27 cellular contexts compared by ENCODE assay signal in the genomic region with DNA sequence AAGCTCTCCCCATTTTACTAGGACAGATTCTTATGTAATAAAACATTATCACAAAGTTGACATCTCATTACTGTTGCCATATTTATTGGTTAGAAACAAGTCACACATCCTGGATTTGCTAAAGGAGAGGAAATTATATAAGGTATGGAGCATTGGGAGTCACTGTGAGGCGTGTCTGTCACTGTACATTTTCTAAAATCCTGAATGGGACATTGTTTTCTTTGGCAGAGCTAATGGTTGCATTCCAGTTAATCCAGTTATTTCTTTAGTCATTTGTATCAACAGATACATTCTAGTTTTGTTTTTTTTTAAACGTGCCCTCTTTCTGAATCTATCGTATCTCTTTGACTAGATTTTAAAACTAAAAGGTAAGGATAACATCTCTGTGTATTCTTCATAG.
DNase-seq lines count a peak whose midpoint lies in the region; TF ChIP-seq lines count a peak whose summit lies in the region.
"Had no signal": no experiment of that assay in that cellular context is flagged by ENCODE, and none has a peak within 500 bp of the region (broad histone marks: within the 10 kb centered on the region; RNA-seq: fewer than 3 reads in every experiment).

No MANE protein-coding gene starts in this region.

- no peaks in the 10 kb centered on the region for H3K9me3 ChIP-seq in mammary epithelial cell (replicated peaks; ENCODE audit: insufficient read depth, low read length)
- H3K9me3 ChIP-seq: BE2C, HAP-1, SJSA1 had no signal

- peaks cover 3% of the 10 kb centered on the region for H3K4me1 ChIP-seq in mammary epithelial cell (ENCODE audit: insufficient read depth, low read length)
- H3K4me1 ChIP-seq: HAP-1 had no signal

- no peaks in the 10 kb centered on the region for H3K27me3 ChIP-seq in mammary epithelial cell (ENCODE audit: insufficient read depth, low read length)
- H3K27me3 ChIP-seq: BE2C, SJSA1 had no signal

- POLR2A ChIA-PET in MCF 10A (lab: Yijun Ruan, JAX), result interaction anchor here (0.7 to 1.3 kb wide), 2 partner anchors 12 to 128 kb away, joined by 3 to 4 read pairs; no protein-coding TSS in a partner anchor
- POLR2A ChIA-PET in activated CD4-positive, alpha-beta T cell treated with anti-CD3 and anti-CD28 coated beads, Interleukin-2, amount 10 ng/mL, durations not matched to agents 7 days and 5 days (lab: Charles Lee), result no interaction called here

- H3K4me3 ChIP-seq in mammary epithelial cell (replicated peaks in 1 of 3; ENCODE audit: insufficient read depth in 1 of 3, low read depth in 2 of 3, low read length in 3 of 3), result no peak overlapping the region
- H3K4me3 ChIP-seq: HAP-1, SJSA1 had no signal

- H3K27ac Mint-ChIP-seq in MCF 10A (ENCODE audit: low read depth, unreplicated experiment) (no peak overlapping the region), type B pancreatic cell (peak overlapping the region; percentile 91)
- H3K27ac Mint-ChIP-seq in activated CD4-positive, alpha-beta T cell treated with anti-CD3 and anti-CD28 coated beads, Interleukin-2, amount 10 ng/mL, durations not matched to agents 7 days and 5 days, result no peak overlapping the region
- H3K27ac Mint-ChIP-seq: CD14-positive monocyte; CD8-positive, alpha-beta memory T cell; HFFc6 had no signal

- H3K36me3 ChIP-seq in mammary epithelial cell (ENCODE audit: insufficient read depth, low read length), result no peaks in the 10 kb centered on the region
- H3K36me3 ChIP-seq: BE2C, HAP-1, SJSA1 had no signal

- H3K27me3 Mint-ChIP-seq in MCF 10A (ENCODE audit: insufficient read depth, unreplicated experiment) (no peaks in the 10 kb centered on the region), type B pancreatic cell (peaks cover 5% of the 10 kb centered on the region)
- H3K27me3 Mint-ChIP-seq in activated CD4-positive, alpha-beta T cell treated with anti-CD3 and anti-CD28 coated beads, Interleukin-2, amount 10 ng/mL, durations not matched to agents 7 days and 5 days, result peaks cover 2% of the 10 kb centered on the region

- in situ Hi-C loops in mammary epithelial cell (cut with MboI; ENCODE audit: low sequenced_read_pairs in 2 of 2), result loop anchor here (25.0 kb wide), 3 partner anchors 207 to 357 kb away; no protein-coding TSS in a partner anchor

- no peak overlapping the region for H3K4me2 ChIP-seq in mammary epithelial cell (ENCODE audit: insufficient read depth, low read depth, low read length)

- 85% methylated on average over 3 of the region's 3 CpGs for WGBS in mammary epithelial cell (ENCODE audit: low coverage, missing lambda C conversion rate)

- H3K4me1 Mint-ChIP-seq in MCF 10A (ENCODE audit: insufficient read depth, unreplicated experiment) (peaks cover 25% of the 10 kb centered on the region), type B pancreatic cell (ENCODE audit: unreplicated experiment) (peaks cover 15% of the 10 kb centered on the region)
- no peaks in the 10 kb centered on the region for H3K4me1 Mint-ChIP-seq in activated CD4-positive, alpha-beta T cell treated with anti-CD3 and anti-CD28 coated beads, Interleukin-2, amount 10 ng/mL, durations not matched to agents 7 days and 5 days
- H3K4me1 Mint-ChIP-seq: CD8-positive, alpha-beta memory T cell had no signal

- H3K9ac ChIP-seq in mammary epithelial cell (ENCODE audit: insufficient read depth, low read length), result no peak overlapping the region

- H3K27ac ChIP-seq in mammary epithelial cell (ENCODE audit: insufficient read depth, low read depth, low read length), result no peak overlapping the region
- H3K27ac ChIP-seq: 22Rv1, SJSA1 had no signal

- no peaks in the 10 kb centered on the region for H3K79me2 ChIP-seq in mammary epithelial cell (ENCODE audit: insufficient read depth, low read length)

- TF ChIP-seq CTCF in mammary epithelial cell (conservative IDR thresholded peaks at IDR 0.05 in 1 of 2, IDR thresholded peaks at IDR 0.05 in 1 of 2; ENCODE audit: extremely low read depth in 1 of 2, insufficient read depth in 1 of 2, low read depth in 1 of 2, low read length in 2 of 2) (no peak), MCF 10A (IDR thresholded peaks at IDR 0.05; ENCODE audit: unreplicated experiment) (no peak), type B pancreatic cell (conservative IDR thresholded peaks at IDR 0.05) (no peak)

- BruUV-seq in mammary epithelial cell (replicated peaks; lab: Mats Ljungman, UMichigan), result no TSS peak
- BruUV-seq in MCF 10A (replicated peaks; lab: Mats Ljungman, UMichigan), result no TSS peak

- no peak overlapping the region for H2AFZ ChIP-seq in mammary epithelial cell (ENCODE audit: low read depth, low read length)

- H3K4me3 Mint-ChIP-seq in MCF 10A (ENCODE audit: unreplicated experiment) (no peak overlapping the region), type B pancreatic cell (no peak overlapping the region)
- no peak overlapping the region for H3K4me3 Mint-ChIP-seq in activated CD4-positive, alpha-beta T cell treated with anti-CD3 and anti-CD28 coated beads, Interleukin-2, amount 10 ng/mL, durations not matched to agents 7 days and 5 days
- H3K4me3 Mint-ChIP-seq: CD14-positive monocyte; CD8-positive, alpha-beta memory T cell; HFFc6 had no signal

- DNase-seq in mammary epithelial cell (peak; percentile 38), MCF 10A (ENCODE audit: unreplicated experiment) (no peak), dermis blood vessel endothelial cell (peak; percentile 24), hepatic stellate cell (ENCODE audit: low spot score) (peak; percentile 38), type B pancreatic cell (ENCODE audit: extremely low spot score, unreplicated experiment) (no peak), DMS53 treated with DMSO at 0.1 percent for 48 hours (lab: John Stamatoyannopoulos, UW; ENCODE audit: unreplicated experiment) (no peak)
- DNase-seq in activated CD4-positive, alpha-beta T cell treated with anti-CD3 and anti-CD28 coated beads, Interleukin-2, amount 10 ng/mL, durations not matched to agents 7 days and 5 days, result no peak
- DNase-seq in activated naive CD4-positive, alpha-beta T cell treated with anti-CD3 and anti-CD28 coated beads, Interleukin-2, amount 50 U/mL, for 16 hours, result no peak
- DNase-seq: BE2C; Calu3; CD8-positive, alpha-beta memory T cell; DND-41; GOT3; HFFc6; KBM-7; NCI-H1048; NCI-H1417; NCI-H1694; NCI-H2029 treated with DMSO at 0.1 percent for 48 hours; NCI-H2227 treated with DMSO at 0.1 percent for 48 hours; NCI-H526 treated with DMSO at 0.1 percent for 48 hours; Right ventricle myocardium superior; RPMI8226 had no signal

- no peaks in the 10 kb centered on the region for H3K36me3 Mint-ChIP-seq in MCF 10A (ENCODE audit: insufficient read depth, unreplicated experiment)
- H3K36me3 Mint-ChIP-seq in type B pancreatic cell, result no peaks in the 10 kb centered on the region
- no peaks in the 10 kb centered on the region for H3K36me3 Mint-ChIP-seq in activated CD4-positive, alpha-beta T cell treated with anti-CD3 and anti-CD28 coated beads, Interleukin-2, amount 10 ng/mL, durations not matched to agents 7 days and 5 days (ENCODE audit: low read depth)
- H3K36me3 Mint-ChIP-seq: CD14-positive monocyte; CD8-positive, alpha-beta memory T cell had no signal

- CTCF ChIA-PET in mammary epithelial cell (lab: Charles Lee; ENCODE audit: low non-redundant PET) (interaction anchor here (0.5 kb wide), 1 partner anchor 200 kb away, joined by 4 read pairs; no protein-coding TSS in a partner anchor), MCF 10A (lab: Yijun Ruan, JAX) (interaction anchor here (0.6 to 9.1 kb wide), 14 partner anchors 20 to 548 kb away, joined by 3 to 96 read pairs (median 5); no protein-coding TSS in a partner anchor)
- CTCF ChIA-PET in activated CD4-positive, alpha-beta T cell treated with anti-CD3 and anti-CD28 coated beads, Interleukin-2, amount 10 ng/mL, durations not matched to agents 7 days and 5 days (lab: Charles Lee), result no interaction called here

- H4K20me1 ChIP-seq in mammary epithelial cell (ENCODE audit: insufficient read depth, low read length), result no peaks in the 10 kb centered on the region

- no peaks in the 10 kb centered on the region for H3K9me3 Mint-ChIP-seq in MCF 10A (ENCODE audit: unreplicated experiment)
- H3K9me3 Mint-ChIP-seq in type B pancreatic cell, result peaks cover 4% of the 10 kb centered on the region
- H3K9me3 Mint-ChIP-seq in activated CD4-positive, alpha-beta T cell treated with anti-CD3 and anti-CD28 coated beads, Interleukin-2, amount 10 ng/mL, durations not matched to agents 7 days and 5 days, result no peaks in the 10 kb centered on the region
- H3K9me3 Mint-ChIP-seq: HFFc6 had no signal

- dilution Hi-C loops in mammary epithelial cell (cut with HindIII; ENCODE audit: low sequenced_read_pairs), result loop anchor here (25.0 kb wide), 2 partner anchors 357 to 507 kb away; no protein-coding TSS in a partner anchor

- intact Hi-C loops in mammary epithelial cell (cut with micrococcal nuclease) (no loop called here), MCF 10A (cut with micrococcal nuclease) (no loop called here)

Comparison
In these comparisons a context has a peak if more than half of its experiments do, and no peak if none do; other contexts are left out.
1. DNase-seq: peak in mammary epithelial cell (single experiment), dermis blood vessel endothelial cell (single experiment) and hepatic stellate cell (single experiment); none in MCF 10A (single experiment), type B pancreatic cell (single experiment), activated CD4-positive, alpha-beta T cell treated with anti-CD3 and anti-CD28 coated beads, Interleukin-2, amount 10 ng/mL, durations not matched to agents 7 days and 5 days (single experiment), activated naive CD4-positive, alpha-beta T cell treated with anti-CD3 and anti-CD28 coated beads, Interleukin-2, amount 50 U/mL, for 16 hours (single experiment) and DMS53 treated with DMSO at 0.1 percent for 48 hours (single experiment).